In the genomic region with DNA sequence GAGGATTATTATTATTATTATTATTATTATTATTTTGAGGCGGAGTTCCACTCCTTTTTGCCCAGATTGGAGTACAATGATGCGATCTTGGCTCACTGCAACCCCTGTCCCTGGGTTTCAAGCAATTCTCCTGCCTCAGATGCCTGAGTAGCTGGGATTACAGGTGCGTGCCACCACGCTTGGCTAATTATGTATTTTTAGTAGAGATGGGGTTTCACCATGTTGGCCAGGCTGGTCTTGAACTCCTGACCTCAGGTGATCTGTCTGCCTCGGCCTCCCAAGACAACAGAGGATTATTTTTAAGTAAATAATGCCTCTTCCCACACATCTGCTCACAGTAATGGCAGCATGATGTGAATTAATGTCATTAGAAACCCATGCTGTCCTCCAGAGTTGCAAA, we compare ENCODE assay signal across 9 cellular contexts. TPM values are rescaled to one million over a fixed set of nuclear protein-coding genes. Genes with fewer than 3 reads are reported as not detected.
DNase-seq lines count a peak whose midpoint lies in the region; ATAC-seq, FAIRE-seq and TF ChIP-seq lines count a peak whose summit lies in the region.
"Not testable (repeated sequence)": the region's sequence is repeated elsewhere in the genome, so short reads cannot be mapped to it uniquely, and the experiment has no call there.
"Had no signal": no experiment of that assay in that cellular context is flagged by ENCODE, and none has a peak within 500 bp of the region (broad histone marks: within the 10 kb centered on the region; RNA-seq: fewer than 3 reads in every experiment).

No MANE protein-coding gene starts in this region.

- H2AFZ ChIP-seq in SU-DHL-6 (ENCODE audit: low read depth, low read length, severe bottlenecking); GM12878 (ENCODE audit: control insufficient read depth, low read depth, low read length): not testable (repeated sequence)

- not testable (repeated sequence) for H3K9me2 ChIP-seq in SU-DHL-6 (replicated peaks; ENCODE audit: insufficient read depth, low read length)

- peaks cover 17% of the 10 kb centered on the region for H3K36me3 Mint-ChIP-seq in CD4-positive, CD25-positive, alpha-beta regulatory T cell
- H3K36me3 Mint-ChIP-seq in memory B cell: not testable (repeated sequence)
- H3K36me3 Mint-ChIP-seq in stimulated activated effector memory CD8-positive, alpha-beta T cell treated with anti-CD3 and anti-CD28 coated beads, Interleukin-12 subunit alpha, Interleukin-12 subunit beta, amount 100 ng/mL, for 72 hours: peaks cover 19% of the 10 kb centered on the region

- peaks cover 17% of the 10 kb centered on the region for H3K36me3 ChIP-seq in CD4-positive, CD25-positive, alpha-beta regulatory T cell (ENCODE audit: control insufficient read depth, insufficient read depth, low read length)
- H3K36me3 ChIP-seq in SU-DHL-6 (ENCODE audit: low read length); transverse colon: not testable (repeated sequence)
- H3K36me3 ChIP-seq in GM12878 (ENCODE audit: control insufficient read depth in 2 of 2, insufficient read depth in 2 of 2, low read length in 1 of 2) (peaks cover 0 to 12% of the 10 kb centered on the region in 2 experiments; a peak in 3 of 4 replicates), esophagus muscularis mucosa (peaks cover 0 to 26% (median 22%) of the 10 kb centered on the region in 4 donors)

- ATAC-seq in CD4-positive, CD25-positive, alpha-beta regulatory T cell (ENCODE audit: low read depth in 2 of 2); GM12878; memory B cell (ENCODE audit: low read depth); stimulated activated effector memory CD8-positive, alpha-beta T cell treated with anti-CD3 and anti-CD28 coated beads, Interleukin-12 subunit alpha, Interleukin-12 subunit beta, amount 100 ng/mL, for 72 hours: not testable (repeated sequence)
- ATAC-seq in HG03354 (IDR thresholded peaks at IDR 0.05; ENCODE audit: poor library complexity, severe bottlenecking, unreplicated experiment): peak; percentile 2

- not testable (repeated sequence) for TF ChIP-seq POLR2A in GM12878 (IDR thresholded peaks at IDR 0.05; ENCODE audit: low read depth, low read length); esophagus muscularis mucosa (IDR thresholded peaks at IDR 0.05; ENCODE audit: low read depth); transverse colon (IDR thresholded peaks at IDR 0.05)

- CTCF ChIA-PET in GM12878 (lab: Yijun Ruan, JAX): interaction anchor here (0.6 to 12.8 kb wide), 63 partner anchors 8 to 1399 kb away, joined by 3 to 895 read pairs (median 7); partner anchors contain the start of genes ANKRD22, CH25H, FAS and STAMBPL1

- WGBS in GM12878 (ENCODE audit: insufficient coverage, insufficient replicate concordance, low lambda C conversion rate, missing lambda C conversion rate): 28% methylated on average over 5 of the region's 5 CpGs
- WGBS in esophagus muscularis mucosa: 69% methylated on average over 5 of the region's 5 CpGs
- whole genome bisulfite sequencing in transverse colon (ENCODE audit: low coverage in 1 of 2), 2 donors: 81 to 100% methylated on average over 4 to 5 of the region's 5 CpGs

- FAIRE-seq in GM12878 (lab: Jason Lieb, UNC): not testable (repeated sequence)

- not testable (repeated sequence) for H3K4me3 Mint-ChIP-seq in CD4-positive, CD25-positive, alpha-beta regulatory T cell; memory B cell; stimulated activated effector memory CD8-positive, alpha-beta T cell treated with anti-CD3 and anti-CD28 coated beads, Interleukin-12 subunit alpha, Interleukin-12 subunit beta, amount 100 ng/mL, for 72 hours

- SMC1A ChIA-PET in GM12878 (lab: Charles Lee; ENCODE audit: uncharacterized antibody, unreplicated experiment): interaction anchor here (0.5 to 10.3 kb wide), 49 partner anchors 8 to 457 kb away, joined by 3 to 575 read pairs (median 5); partner anchors contain the start of genes CH25H, FAS and STAMBPL1

- H3K4me1 Mint-ChIP-seq in CD4-positive, CD25-positive, alpha-beta regulatory T cell: peaks cover 12 to 27% (median 17%) of the 10 kb centered on the region in 4 donors
- peaks cover 24% of the 10 kb centered on the region for H3K4me1 Mint-ChIP-seq in memory B cell
- peaks cover 23% of the 10 kb centered on the region for H3K4me1 Mint-ChIP-seq in stimulated activated effector memory CD8-positive, alpha-beta T cell treated with anti-CD3 and anti-CD28 coated beads, Interleukin-12 subunit alpha, Interleukin-12 subunit beta, amount 100 ng/mL, for 72 hours

- not testable (repeated sequence) for H3K27me3 Mint-ChIP-seq in CD4-positive, CD25-positive, alpha-beta regulatory T cell; memory B cell

- H3K9ac ChIP-seq in SU-DHL-6 (ENCODE audit: low read length); GM12878 (ENCODE audit: control insufficient read depth, insufficient read depth, low read length): not testable (repeated sequence)

- peak overlapping the region in 2 of 3 donors; percentile 28 to 74 for H3K27ac Mint-ChIP-seq in CD4-positive, CD25-positive, alpha-beta regulatory T cell
- H3K27ac Mint-ChIP-seq in memory B cell: peak overlapping the region; percentile 76
- peak overlapping the region; percentile 43 for H3K27ac Mint-ChIP-seq in stimulated activated effector memory CD8-positive, alpha-beta T cell treated with anti-CD3 and anti-CD28 coated beads, Interleukin-12 subunit alpha, Interleukin-12 subunit beta, amount 100 ng/mL, for 72 hours

- H3F3A ChIP-seq in SU-DHL-6 (ENCODE audit: insufficient read depth): not testable (repeated sequence)

- TF ChIP-seq EP300 in GM12878 (IDR thresholded peaks at IDR 0.05; ENCODE audit: borderline replicate concordance in 1 of 2, control insufficient read depth in 1 of 2, low read depth in 2 of 2, low read length in 2 of 2); esophagus muscularis mucosa (IDR thresholded peaks at IDR 0.05); transverse colon (IDR thresholded peaks at IDR 0.05; ENCODE audit: low read depth): not testable (repeated sequence)

- not testable (repeated sequence) for H3K9me3 ChIP-seq in CD4-positive, CD25-positive, alpha-beta regulatory T cell (ENCODE audit: control insufficient read depth in 2 of 2, low read length in 2 of 2); SU-DHL-6 (ENCODE audit: insufficient read depth, low read length); GM12878 (replicated peaks; ENCODE audit: control insufficient read depth, insufficient read depth, low read length); esophagus muscularis mucosa; transverse colon

- not testable (repeated sequence) for H3K79me2 ChIP-seq in SU-DHL-6 (ENCODE audit: insufficient read depth, low read length); GM12878 (ENCODE audit: control insufficient read depth, insufficient read depth, low read length)

- not testable (repeated sequence) for TF ChIP-seq CTCF in SU-DHL-6 (IDR thresholded peaks at IDR 0.05; ENCODE audit: insufficient read depth, low read length, poor library complexity, severe bottlenecking); GM12878 (IDR thresholded peaks at IDR 0.05 in 2 of 3, conservative IDR thresholded peaks at IDR 0.05 in 1 of 3; ENCODE audit: control insufficient read depth in 2 of 3, extremely low read depth in 1 of 3, insufficient read depth in 1 of 3, low read depth in 3 of 3, low read length in 3 of 3); esophagus muscularis mucosa (IDR thresholded peaks at IDR 0.05); transverse colon (IDR thresholded peaks at IDR 0.05)

- TF ChIP-seq RAD21 in GM12878 (IDR thresholded peaks at IDR 0.05; ENCODE audit: insufficient read depth, low read depth, low read length): not testable (repeated sequence)

- not testable (repeated sequence) for BruUV-seq in GM12878 (replicated peaks; lab: Mats Ljungman, UMichigan)

- POLR2A ChIA-PET in GM12878 (lab: Charles Lee): interaction anchor here (0.6 to 5.6 kb wide), 11 partner anchors 11 to 167 kb away, joined by 3 to 64 read pairs (median 4); no protein-coding TSS in a partner anchor

- peaks cover 11% of the 10 kb centered on the region for H3K4me1 ChIP-seq in CD4-positive, CD25-positive, alpha-beta regulatory T cell (ENCODE audit: control insufficient read depth, insufficient read depth, low read length, poor library complexity, severe bottlenecking)
- H3K4me1 ChIP-seq in GM12878 (ENCODE audit: control insufficient read depth, insufficient read depth, low read length) (peaks cover 21% of the 10 kb centered on the region), esophagus muscularis mucosa (peaks cover 23 to 49% (median 46%) of the 10 kb centered on the region in 4 donors), transverse colon (peaks cover 7 to 26% (median 11%) of the 10 kb centered on the region in 4 donors)

- in situ Hi-C loops in GM12878 (cut with MboI): not testable (repeated sequence)
- in situ Hi-C loops in transverse colon (cut with MboI; ENCODE audit: low pct_ligation_motif_present in 1 of 4, low pct_unique_long_range_greater_than_20kb in 1 of 4, low sequenced_read_pairs in 3 of 4): loop anchor here (5.0 to 10.0 kb wide), 4 partner anchors 53 to 367 kb away; no protein-coding TSS in a partner anchor

- intact Hi-C loops in GM12878 (cut with micrococcal nuclease; ENCODE audit: unreplicated experiment): loop anchor here (1.0 to 2.0 kb wide), 3 partner anchors 51 to 243 kb away; partner anchors contain the start of gene STAMBPL1
- intact Hi-C loops in esophagus muscularis mucosa (cut with DNase I): loop anchor here (5.0 kb wide), 2 partner anchors 50 to 280 kb away; partner anchors contain the start of gene STAMBPL1
- intact Hi-C loops in transverse colon (cut with DNase I; ENCODE audit: low total_unique reads): not testable (repeated sequence)

- H4K20me1 ChIP-seq in SU-DHL-6 (ENCODE audit: low read depth, low read length); GM12878 (ENCODE audit: control insufficient read depth, insufficient read depth): not testable (repeated sequence)

- H3K4me2 ChIP-seq in SU-DHL-6 (ENCODE audit: low read depth, low read length, poor library complexity, severe bottlenecking): peak overlapping the region; percentile 4
- H3K4me2 ChIP-seq in GM12878 (ENCODE audit: control insufficient read depth, insufficient read depth): peak overlapping the region; percentile 61

- not testable (repeated sequence) for H3K4me3 ChIP-seq in CD4-positive, CD25-positive, alpha-beta regulatory T cell (ENCODE audit: low read depth, low read length); SU-DHL-6 (ENCODE audit: insufficient read depth, low read length, poor library complexity, severe bottlenecking); GM12878; esophagus muscularis mucosa; transverse colon

- H3K27me3 ChIP-seq in CD4-positive, CD25-positive, alpha-beta regulatory T cell (ENCODE audit: control insufficient read depth, insufficient read depth, low read length); SU-DHL-6 (ENCODE audit: low read length); GM12878 (replicated peaks in 1 of 2; ENCODE audit: control insufficient read depth in 2 of 2, insufficient read depth in 2 of 2, low read length in 1 of 2); esophagus muscularis mucosa; transverse colon: not testable (repeated sequence)

- not testable (repeated sequence) for H3K9me3 Mint-ChIP-seq in CD4-positive, CD25-positive, alpha-beta regulatory T cell; memory B cell; stimulated activated effector memory CD8-positive, alpha-beta T cell treated with anti-CD3 and anti-CD28 coated beads, Interleukin-12 subunit alpha, Interleukin-12 subunit beta, amount 100 ng/mL, for 72 hours

- RAD21 ChIA-PET in GM12878 (lab: Charles Lee; ENCODE audit: unreplicated experiment): interaction anchor here (0.7 to 7.1 kb wide), 46 partner anchors 12 to 371 kb away, joined by 3 to 390 read pairs (median 5); partner anchors contain the start of genes CH25H, FAS and STAMBPL1

- DNase-seq in CD4-positive, CD25-positive, alpha-beta regulatory T cell; GM12878 (ENCODE audit: low read depth, low spot score); esophagus muscularis mucosa (ENCODE audit: extremely low spot score); memory B cell (ENCODE audit: low spot score in 2 of 2); stimulated activated effector memory CD8-positive, alpha-beta T cell treated with anti-CD3 and anti-CD28 coated beads, Interleukin-12 subunit alpha, Interleukin-12 subunit beta, amount 100 ng/mL, for 72 hours (ENCODE audit: low spot score in 2 of 2); transverse colon: not testable (repeated sequence)

- H3K27ac ChIP-seq in CD4-positive, CD25-positive, alpha-beta regulatory T cell (ENCODE audit: insufficient read depth, low read length, poor library complexity, severe bottlenecking); SU-DHL-6 (ENCODE audit: low read depth, low read length): not testable (repeated sequence)
- H3K27ac ChIP-seq in GM12878 (ENCODE audit: control insufficient read depth, insufficient read depth) (peak overlapping the region; percentile 56; the same call in 1 of the 2 replicates), esophagus muscularis mucosa (replicated peaks in 1 of 4) (peak overlapping the region; percentile 69 to 81 (median 75)), transverse colon (peak overlapping the region; percentile 37 to 74 (median 66))

RNA-seq across cellular contexts. Expression of gene ACTA2, which starts 20.5 kb away (rescaled TPM):
- 26.2 TPM for total RNA-seq in CD4-positive, CD25-positive, alpha-beta regulatory T cell
- 10 to 100 TPM; 37.0 to 65.9 (median 55.9) TPM for polyA plus RNA-seq in CD4-positive, CD25-positive, alpha-beta regulatory T cell
- 23.9 and 26.3 TPM in 2 replicates for total RNA-seq in GM12878 (2013; cell fraction: nucleolus; rRNA removed)
- 25.3 and 32.5 TPM in 2 replicates for total RNA-seq in GM12878 (2014; rRNA removed)
- 19.1 and 19.7 TPM in 2 replicates for total RNA-seq in GM12878 (2014; rRNA removed; fragmentation: Illumina TruSeq; extraction: Trizol)
- 38.4 and 39.2 TPM in 2 replicates for total RNA-seq in GM12878 (2021)
- polyA plus RNA-seq in GM12878 (2011; ENCODE audit: low read depth): 43.4 TPM
- 18.1 and 32.2 TPM in 2 replicates for polyA plus RNA-seq in GM12878 (2011; rRNA removed)
- 54.6 and 70.4 TPM in 2 replicates for polyA plus RNA-seq in GM12878 (2011; cell fraction: cytosol; rRNA removed)
- 40.9 and 41.4 TPM in 2 replicates for polyA plus RNA-seq in GM12878 (2011; cell fraction: nucleus; rRNA removed)
- polyA plus RNA-seq in GM12878 (2012): 45.7 and 60.9 TPM in 2 replicates
- 39.5 and 39.9 TPM in 2 replicates for polyA plus RNA-seq in GM12878 (2014; fragmentation: Illumina TruSeq; extraction: Trizol)
- polyA plus RNA-seq in GM12878 (2014; fragmentation: Nextera tagmentation; extraction: Ambion mirVana): 10 to 100 TPM in 1 of 2 experiments, 1 to 10 TPM in 1; 7.4 to 11.6 TPM
- 23.9 and 32.0 TPM in 2 replicates for polyA plus RNA-seq in GM12878 (2014; rRNA removed)
- polyA plus RNA-seq in GM12878 (2016; fragmentation: Nextera tagmentation; extraction: Ambion mirVana): 10 to 100 TPM; 75.4 to 78.2 TPM
- 44.8 and 58.0 TPM in 2 replicates for polyA minus RNA-seq in GM12878 (2011; rRNA and poly(A)+ RNA removed)
- polyA minus RNA-seq in GM12878 (2011; cell fraction: cytosol; rRNA and poly(A)+ RNA removed): 28.2 and 29.3 TPM in 2 replicates
- 19.0 and 37.1 TPM in 2 replicates for polyA minus RNA-seq in GM12878 (2011; cell fraction: nucleus; rRNA and poly(A)+ RNA removed)
- total RNA-seq in esophagus muscularis mucosa: 1,000 to 10,000 TPM; 6,391 to 8,723 (median 8,539) TPM
- 1,000 to 10,000 TPM in 1 of 4 donors, 100 to 1,000 TPM in 3; 403 to 1,827 (median 457) TPM for total RNA-seq in transverse colon

RNA-seq across cellular contexts. Expression of gene STAMBPL1, which starts 52.0 kb away (rescaled TPM):
- 40.5 TPM for total RNA-seq in CD4-positive, CD25-positive, alpha-beta regulatory T cell
- polyA plus RNA-seq in CD4-positive, CD25-positive, alpha-beta regulatory T cell: 10 to 100 TPM; 12.2 to 15.3 (median 13.9) TPM
- 253 and 256 TPM in 2 replicates for total RNA-seq in GM12878 (2013; cell fraction: nucleolus; rRNA removed)
- 44.1 and 48.9 TPM in 2 replicates for total RNA-seq in GM12878 (2014; rRNA removed)
- total RNA-seq in GM12878 (2014; rRNA removed; fragmentation: Illumina TruSeq; extraction: Trizol): 28.8 and 29.0 TPM in 2 replicates
- total RNA-seq in GM12878 (2021): 24.8 and 26.3 TPM in 2 replicates
- polyA plus RNA-seq in GM12878 (2011; ENCODE audit: low read depth): 5.7 TPM
- polyA plus RNA-seq in GM12878 (2011; rRNA removed): 42.1 and 55.8 TPM in 2 replicates
- 24.9 and 36.8 TPM in 2 replicates for polyA plus RNA-seq in GM12878 (2011; cell fraction: cytosol; rRNA removed)
- 48.4 and 51.8 TPM in 2 replicates for polyA plus RNA-seq in GM12878 (2011; cell fraction: nucleus; rRNA removed)
- polyA plus RNA-seq in GM12878 (2012): 9.4 and 15.2 TPM in 2 replicates
- polyA plus RNA-seq in GM12878 (2014; fragmentation: Illumina TruSeq; extraction: Trizol): 24.5 and 29.6 TPM in 2 replicates
- polyA plus RNA-seq in GM12878 (2014; fragmentation: Nextera tagmentation; extraction: Ambion mirVana): 10 to 100 TPM in 1 of 2 experiments, 1 to 10 TPM in 1; 7.5 to 13.0 TPM
- 21.2 and 29.6 TPM in 2 replicates for polyA plus RNA-seq in GM12878 (2014; rRNA removed)
- 10 to 100 TPM; 21.0 to 21.5 TPM for polyA plus RNA-seq in GM12878 (2016; fragmentation: Nextera tagmentation; extraction: Ambion mirVana)
- polyA minus RNA-seq in GM12878 (2011; rRNA and poly(A)+ RNA removed): 28.0 and 32.3 TPM in 2 replicates
- 9.8 and 14.3 TPM in 2 replicates for polyA minus RNA-seq in GM12878 (2011; cell fraction: cytosol; rRNA and poly(A)+ RNA removed)
- polyA minus RNA-seq in GM12878 (2011; cell fraction: nucleus; rRNA and poly(A)+ RNA removed): 60.7 and 118 TPM in 2 replicates
- 10 to 100 TPM in 3 of 4 donors, 1 to 10 TPM in 1; 8.6 to 27.4 (median 14.7) TPM for total RNA-seq in esophagus muscularis mucosa
- 100 to 1,000 TPM in 3 of 4 donors, 10 to 100 TPM in 1; 74.8 to 176 (median 134) TPM for total RNA-seq in transverse colon
- polyA plus RNA-seq: K562 had no signal

RNA-seq across cellular contexts. Expression of gene FAS, which starts 58.6 kb away (rescaled TPM):
- 169 TPM for total RNA-seq in CD4-positive, CD25-positive, alpha-beta regulatory T cell
- polyA plus RNA-seq in CD4-positive, CD25-positive, alpha-beta regulatory T cell: 100 to 1,000 TPM in 3 of 4 donors, 10 to 100 TPM in 1; 84.3 to 141 (median 113) TPM
- total RNA-seq in GM12878 (2013; cell fraction: nucleolus; rRNA removed): 387 and 393 TPM in 2 replicates
- 70.0 and 85.3 TPM in 2 replicates for total RNA-seq in GM12878 (2014; rRNA removed)
- 78.2 and 82.0 TPM in 2 replicates for total RNA-seq in GM12878 (2014; rRNA removed; fragmentation: Illumina TruSeq; extraction: Trizol)
- total RNA-seq in GM12878 (2021): 61.1 and 62.9 TPM in 2 replicates
- polyA plus RNA-seq in GM12878 (2011; ENCODE audit: low read depth): 25.2 TPM
- 147 and 217 TPM in 2 replicates for polyA plus RNA-seq in GM12878 (2011; rRNA removed)
- 63.3 and 70.5 TPM in 2 replicates for polyA plus RNA-seq in GM12878 (2011; cell fraction: cytosol; rRNA removed)
- 80.6 and 126 TPM in 2 replicates for polyA plus RNA-seq in GM12878 (2011; cell fraction: nucleus; rRNA removed)
- polyA plus RNA-seq in GM12878 (2012): 42.9 and 53.2 TPM in 2 replicates
- polyA plus RNA-seq in GM12878 (2014; fragmentation: Illumina TruSeq; extraction: Trizol): 89.8 and 117 TPM in 2 replicates
- 10 to 100 TPM; 50.1 to 54.9 TPM for polyA plus RNA-seq in GM12878 (2014; fragmentation: Nextera tagmentation; extraction: Ambion mirVana)
- polyA plus RNA-seq in GM12878 (2014; rRNA removed): 46.4 and 55.8 TPM in 2 replicates
- 10 to 100 TPM; 69.9 to 73.7 TPM for polyA plus RNA-seq in GM12878 (2016; fragmentation: Nextera tagmentation; extraction: Ambion mirVana)
- polyA minus RNA-seq in GM12878 (2011; rRNA and poly(A)+ RNA removed): 125 and 188 TPM in 2 replicates
- 40.6 and 46.1 TPM in 2 replicates for polyA minus RNA-seq in GM12878 (2011; cell fraction: cytosol; rRNA and poly(A)+ RNA removed)
- polyA minus RNA-seq in GM12878 (2011; cell fraction: nucleus; rRNA and poly(A)+ RNA removed): 104 and 109 TPM in 2 replicates
- total RNA-seq in esophagus muscularis mucosa: 10 to 100 TPM; 16.6 to 27.5 (median 18.7) TPM
- 10 to 100 TPM in 3 of 4 donors, 1 to 10 TPM in 1; 9.0 to 58.5 (median 53.6) TPM for total RNA-seq in transverse colon

Comparison
In these comparisons a context has a peak if more than half of its experiments do, and no peak if none do; other contexts are left out.
1. RNA of gene ACTA2, which starts 20.5 kb away (total RNA-seq): 6,391 to 8,723 TPM in esophagus muscularis mucosa and 403 to 1,827 TPM in transverse colon; 19.1 to 39.2 TPM in GM12878 and 26.2 TPM in CD4-positive, CD25-positive, alpha-beta regulatory T cell (single experiment); every median in the first group is over 10 times any median in the second.
2. Peak in every context shown above with its lines, with median percentiles within 50 percentile points of each other: H3K27ac Mint-ChIP-seq.